ENCODE assay signal across 1 cellular context in genomic region chr5:93941897-93942296, GRCh38.
TF ChIP-seq lines count a peak whose summit lies in the region.

No MANE protein-coding gene starts in this region.

TF ChIP-seq in HEK293, 187 proteins besides CTCF, POLR2A, EP300 and RAD21 (continued from another document):
- TF ChIP-seq INSM2 (tag by site-specific recombination; IDR thresholded peaks at IDR 0.05) (no peak), IKZF3 (tag by site-specific recombination; IDR thresholded peaks at IDR 0.05) (peak; percentile 43; the same call in 1 of the 2 replicates), ZNF184 (tag by site-specific recombination; IDR thresholded peaks at IDR 0.05) (no peak), YY1 (tag by site-specific recombination; IDR thresholded peaks at IDR 0.05) (no peak), ZFP69B (tag by site-specific recombination; IDR thresholded peaks at IDR 0.05) (no peak), ZBTB1 (tag by site-specific recombination; IDR thresholded peaks at IDR 0.05) (no peak), ZNF292 (tag by site-specific recombination; IDR thresholded peaks at IDR 0.05; ENCODE audit: borderline replicate concordance, low read depth) (no peak), HOXA7 (CRISPR knock-in tag; IDR thresholded peaks at IDR 0.05; ENCODE audit: borderline replicate concordance) (no peak), ZBTB26 (tag by site-specific recombination; optimal IDR thresholded peaks at IDR 0.05) (no peak), TCF7L2 (IDR thresholded peaks at IDR 0.05; ENCODE audit: borderline replicate concordance, low read depth, low read length) (no peak), ZNF169 (tag by site-specific recombination; IDR thresholded peaks at IDR 0.05) (no peak), ZNF513 (tag by site-specific recombination; IDR thresholded peaks at IDR 0.05) (no peak), SCRT2 (tag by site-specific recombination; IDR thresholded peaks at IDR 0.05) (peak; percentile 19; the same call in 1 of the 2 replicates), ZNF501 (tag by site-specific recombination; IDR thresholded peaks at IDR 0.05) (no peak), ZNF660 (tag by site-specific recombination; IDR thresholded peaks at IDR 0.05) (no peak), ZNF404 (tag by site-specific recombination; IDR thresholded peaks at IDR 0.05) (no peak), OVOL3 (tag by site-specific recombination; IDR thresholded peaks at IDR 0.05) (no peak), ZNF791 (tag by site-specific recombination; IDR thresholded peaks at IDR 0.05) (no peak), ZNF23 (tag by site-specific recombination; IDR thresholded peaks at IDR 0.05; ENCODE audit: borderline replicate concordance) (no peak), ZNF174 (tag by site-specific recombination; IDR thresholded peaks at IDR 0.05) (no peak), ZXDB (tag by site-specific recombination; IDR thresholded peaks at IDR 0.05) (no peak), REPIN1 (tag by site-specific recombination; IDR thresholded peaks at IDR 0.05; ENCODE audit: low read depth) (no peak), ZNF248 (tag by site-specific recombination; IDR thresholded peaks at IDR 0.05) (no peak), ZNF558 (tag by site-specific recombination; IDR thresholded peaks at IDR 0.05) (no peak)
- TF ChIP-seq, protein P1, sequence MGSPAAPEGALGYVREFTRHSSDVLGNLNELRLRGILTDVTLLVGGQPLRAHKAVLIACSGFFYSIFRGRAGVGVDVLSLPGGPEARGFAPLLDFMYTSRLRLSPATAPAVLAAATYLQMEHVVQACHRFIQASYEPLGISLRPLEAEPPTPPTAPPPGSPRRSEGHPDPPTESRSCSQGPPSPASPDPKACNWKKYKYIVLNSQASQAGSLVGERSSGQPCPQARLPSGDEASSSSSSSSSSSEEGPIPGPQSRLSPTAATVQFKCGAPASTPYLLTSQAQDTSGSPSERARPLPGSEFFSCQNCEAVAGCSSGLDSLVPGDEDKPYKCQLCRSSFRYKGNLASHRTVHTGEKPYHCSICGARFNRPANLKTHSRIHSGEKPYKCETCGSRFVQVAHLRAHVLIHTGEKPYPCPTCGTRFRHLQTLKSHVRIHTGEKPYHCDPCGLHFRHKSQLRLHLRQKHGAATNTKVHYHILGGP (tag by site-specific recombination; IDR thresholded peaks at IDR 0.05), result 0 out of 2 replicates have a peak, but pooled peaks have one; percentile 43
- TF ChIP-seq, protein P2, sequence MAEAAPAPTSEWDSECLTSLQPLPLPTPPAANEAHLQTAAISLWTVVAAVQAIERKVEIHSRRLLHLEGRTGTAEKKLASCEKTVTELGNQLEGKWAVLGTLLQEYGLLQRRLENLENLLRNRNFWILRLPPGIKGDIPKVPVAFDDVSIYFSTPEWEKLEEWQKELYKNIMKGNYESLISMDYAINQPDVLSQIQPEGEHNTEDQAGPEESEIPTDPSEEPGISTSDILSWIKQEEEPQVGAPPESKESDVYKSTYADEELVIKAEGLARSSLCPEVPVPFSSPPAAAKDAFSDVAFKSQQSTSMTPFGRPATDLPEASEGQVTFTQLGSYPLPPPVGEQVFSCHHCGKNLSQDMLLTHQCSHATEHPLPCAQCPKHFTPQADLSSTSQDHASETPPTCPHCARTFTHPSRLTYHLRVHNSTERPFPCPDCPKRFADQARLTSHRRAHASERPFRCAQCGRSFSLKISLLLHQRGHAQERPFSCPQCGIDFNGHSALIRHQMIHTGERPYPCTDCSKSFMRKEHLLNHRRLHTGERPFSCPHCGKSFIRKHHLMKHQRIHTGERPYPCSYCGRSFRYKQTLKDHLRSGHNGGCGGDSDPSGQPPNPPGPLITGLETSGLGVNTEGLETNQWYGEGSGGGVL (tag by site-specific recombination; IDR thresholded peaks at IDR 0.05), result no peak
